Comparison of ENCODE assay signal across 9 cellular contexts in the genomic region with DNA sequence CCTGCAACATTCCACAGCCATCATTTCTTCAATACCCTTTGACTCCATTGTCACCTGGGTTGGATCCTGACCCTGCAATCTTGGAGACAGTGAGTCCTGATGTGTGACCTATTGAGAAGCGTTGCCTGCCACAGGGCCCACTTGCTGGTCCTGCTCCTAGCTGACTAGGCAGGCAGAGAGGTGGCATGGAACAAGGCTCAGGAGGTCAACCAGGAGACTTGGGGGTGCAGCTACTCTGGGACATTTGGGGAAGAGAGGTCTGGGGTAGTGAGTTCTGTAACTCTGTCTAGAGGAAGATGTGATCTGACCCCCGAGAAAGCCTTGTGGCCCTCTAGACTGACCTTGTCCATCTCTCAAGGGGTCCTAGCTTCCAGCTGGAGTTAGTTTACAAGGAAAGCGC. TPM values are rescaled to one million over a fixed set of nuclear protein-coding genes. Genes with fewer than 3 reads are reported as not detected.
A peak's percentile ranks its signal among the peaks of the same experiment; 100 is the strongest.
DNase-seq lines count a peak whose midpoint lies in the region; ATAC-seq and TF ChIP-seq lines count a peak whose summit lies in the region.
"Had no signal": no experiment of that assay in that cellular context is flagged by ENCODE, and none has a peak within 500 bp of the region (broad histone marks: within the 10 kb centered on the region; RNA-seq: fewer than 3 reads in every experiment).

No MANE protein-coding gene starts in this region.

- peaks cover 0 to 2% of the 10 kb centered on the region in 2 donors for H3K36me3 ChIP-seq in muscle layer of duodenum (ENCODE audit: control insufficient read depth in 1 of 2, insufficient read depth in 2 of 2, low read length in 2 of 2)
- H3K36me3 ChIP-seq in adrenal gland (replicated peaks in 1 of 2), result no peaks in the 10 kb centered on the region

- H3K4me3 Mint-ChIP-seq in activated T-helper 2 cell treated with anti-CD3 and anti-CD28 coated beads, Interferon-gamma antibody, Interleukin-2, Interleukin-4, amounts not matched to agents 10 μg/mL and 5 μg/mL and 100 μg/mL, durations not matched to agents 14 hours and 24 hours and 36 hours (ENCODE audit: low read depth), result peak overlapping the region; percentile 85

- no peaks in the 10 kb centered on the region for H3K27me3 Mint-ChIP-seq in activated T-helper 2 cell treated with anti-CD3 and anti-CD28 coated beads, Interferon-gamma antibody, Interleukin-2, Interleukin-4, amounts not matched to agents 10 μg/mL and 5 μg/mL and 100 μg/mL, durations not matched to agents 14 hours and 24 hours and 36 hours (ENCODE audit: low read depth)

- intact Hi-C loops in activated T-helper 2 cell treated with anti-CD3 and anti-CD28 coated beads, Interferon-gamma antibody, Interleukin-2, Interleukin-4, amounts not matched to agents 10 μg/mL and 5 μg/mL and 100 μg/mL, durations not matched to agents 14 hours and 24 hours and 36 hours (cut with micrococcal nuclease), result loop anchor here (2.0 kb wide), 1 partner anchor 98 kb away; a partner anchor contains a TSS
- intact Hi-C loops in left colon (cut with DNase I, micrococcal nuclease) (loop anchor here in 1 of 2 donors (5.0 kb wide), 1 partner anchor 42 kb away; no protein-coding TSS in a partner anchor), adrenal gland (cut with DNase I) (no loop called here)

- no peak for TF ChIP-seq CTCF in AG04450 (IDR thresholded peaks at IDR 0.05; ENCODE audit: low read depth, low read length)
- no peak for TF ChIP-seq CTCF in GM12875 (IDR thresholded peaks at IDR 0.05; ENCODE audit: borderline replicate concordance, insufficient read depth, low read depth, low read length)
- no peak for TF ChIP-seq CTCF in adrenal gland (IDR thresholded peaks at IDR 0.05)

- H3K9me3 Mint-ChIP-seq in activated T-helper 2 cell treated with anti-CD3 and anti-CD28 coated beads, Interferon-gamma antibody, Interleukin-2, Interleukin-4, amounts not matched to agents 10 μg/mL and 5 μg/mL and 100 μg/mL, durations not matched to agents 14 hours and 24 hours and 36 hours, result no peaks in the 10 kb centered on the region

- H3K27me3 ChIP-seq in AG04450 (ENCODE audit: control insufficient read depth, insufficient read depth, low read length) (no peaks in the 10 kb centered on the region), muscle layer of duodenum (ENCODE audit: low read depth, low read length) (no peaks in the 10 kb centered on the region), adrenal gland (no peaks in the 10 kb centered on the region)

- CTCF ChIA-PET in AG04450 (lab: Charles Lee), result no interaction called here

- H3K4me3 ChIP-seq in AG04450 (ENCODE audit: low read depth, low read length) (peak overlapping the region; percentile 89), GM12875 (ENCODE audit: low read depth, low read length) (peak overlapping the region; percentile 95), muscle layer of duodenum (ENCODE audit: low read depth in 1 of 2, low read length in 2 of 2) (peak overlapping the region; percentile 67 to 77), adrenal gland (no peak overlapping the region)

- H3K27ac Mint-ChIP-seq in activated T-helper 2 cell treated with anti-CD3 and anti-CD28 coated beads, Interferon-gamma antibody, Interleukin-2, Interleukin-4, amounts not matched to agents 10 μg/mL and 5 μg/mL and 100 μg/mL, durations not matched to agents 14 hours and 24 hours and 36 hours, result peak overlapping the region; percentile 85

- no peak for TF ChIP-seq POLR2A in adrenal gland (IDR thresholded peaks at IDR 0.05)

- no peak for ATAC-seq in left colon
- no peak for ATAC-seq in GM18511 (IDR thresholded peaks at IDR 0.05; ENCODE audit: unreplicated experiment)

- H3K4me1 ChIP-seq in muscle layer of duodenum (ENCODE audit: control insufficient read depth in 1 of 2, insufficient read depth in 2 of 2, low read length in 2 of 2), result peaks cover 21 to 26% of the 10 kb centered on the region in 2 donors
- H3K4me1 ChIP-seq in adrenal gland (replicated peaks in 1 of 2), result peaks cover 16 to 32% of the 10 kb centered on the region in 2 donors

- WGBS in adrenal gland, 4 donors, result 88 to 100% (median 90%) methylated on average over 1 to 3 of the region's 3 CpGs

- H3K4me1 Mint-ChIP-seq in activated T-helper 2 cell treated with anti-CD3 and anti-CD28 coated beads, Interferon-gamma antibody, Interleukin-2, Interleukin-4, amounts not matched to agents 10 μg/mL and 5 μg/mL and 100 μg/mL, durations not matched to agents 14 hours and 24 hours and 36 hours (ENCODE audit: low read depth), result peaks cover 31% of the 10 kb centered on the region

- H3K36me3 Mint-ChIP-seq in activated T-helper 2 cell treated with anti-CD3 and anti-CD28 coated beads, Interferon-gamma antibody, Interleukin-2, Interleukin-4, amounts not matched to agents 10 μg/mL and 5 μg/mL and 100 μg/mL, durations not matched to agents 14 hours and 24 hours and 36 hours (ENCODE audit: low read depth), result peaks cover 20% of the 10 kb centered on the region

- H3K27ac ChIP-seq in AG04450 (ENCODE audit: low read depth, low read length) (peak overlapping the region; percentile 47), muscle layer of duodenum (ENCODE audit: low read length) (no peak overlapping the region), adrenal gland (peak overlapping the region in 1 of 5 donors; percentile 0)

- POLR2A ChIA-PET in AG04450 (lab: Yijun Ruan, JAX), result interaction anchor here (0.6 to 2.6 kb wide), 6 partner anchors 16 to 110 kb away, joined by 3 to 8 read pairs (median 4); no protein-coding TSS in a partner anchor

- H3K9me3 ChIP-seq in AG04450 (ENCODE audit: control insufficient read depth, insufficient read depth, low read length) (no peaks in the 10 kb centered on the region; the same call in 1 of the 2 replicates), muscle layer of duodenum (ENCODE audit: control insufficient read depth in 1 of 2, low read length in 2 of 2) (no peaks in the 10 kb centered on the region), adrenal gland (replicated peaks in 1 of 3) (no peaks in the 10 kb centered on the region)

- DNase-seq in AG04450 (ENCODE audit: low read depth, low spot score) (no peak), NCI-H345 treated with DMSO at 0.1 percent for 48 hours (lab: John Stamatoyannopoulos, UW; ENCODE audit: unreplicated experiment) (no peak), left colon (no peak), adrenal gland (no peak)
- no peak for DNase-seq in activated T-helper 2 cell treated with anti-CD3 and anti-CD28 coated beads, Interferon-gamma antibody, Interleukin-2, Interleukin-4, amounts not matched to agents 10 μg/mL and 5 μg/mL and 100 μg/mL, durations not matched to agents 14 hours and 24 hours and 36 hours (ENCODE audit: low spot score)
- DNase-seq: NCI-H774 had no signal

RNA-seq across cellular contexts. Expression of a gene that starts 1.8 kb away (rescaled TPM):
- polyA plus RNA-seq in AG04450 (2011; rRNA removed), result 4.8 and 7.7 TPM in 2 replicates
- polyA minus RNA-seq in AG04450 (2011; rRNA and poly(A)+ RNA removed), result 14.7 and 18.6 TPM in 2 replicates
- total RNA-seq in activated T-helper 2 cell treated with anti-CD3 and anti-CD28 coated beads, Interferon-gamma antibody, Interleukin-2, Interleukin-4, amounts not matched to agents 10 μg/mL and 5 μg/mL and 100 μg/mL, durations not matched to agents 14 hours and 24 hours and 36 hours, result 105 TPM in 2 replicates
- total RNA-seq in left colon, result 10 to 100 TPM; 67.1 to 83.3 TPM
- 100 to 1,000 TPM in 1 of 8 donors, 10 to 100 TPM in 7; 19.2 to 116 (median 53.7) TPM for total RNA-seq in adrenal gland
- 100 to 1,000 TPM in 1 of 3 donors, 10 to 100 TPM in 2; 33.3 to 280 (median 96.3) TPM for polyA plus RNA-seq in adrenal gland

RNA-seq across cellular contexts. Expression of a gene that starts 46.1 kb away (rescaled TPM):
- polyA plus RNA-seq in AG04450 (2011; rRNA removed) (4,846 and 5,100 TPM in 2 replicates), adrenal gland (1,000 to 10,000 TPM; 1,388 to 3,672 (median 3,342) TPM)
- 704 and 770 TPM in 2 replicates for polyA minus RNA-seq in AG04450 (2011; rRNA and poly(A)+ RNA removed)
- 2,442 and 2,446 TPM in 2 replicates for total RNA-seq in activated T-helper 2 cell treated with anti-CD3 and anti-CD28 coated beads, Interferon-gamma antibody, Interleukin-2, Interleukin-4, amounts not matched to agents 10 μg/mL and 5 μg/mL and 100 μg/mL, durations not matched to agents 14 hours and 24 hours and 36 hours
- total RNA-seq in left colon (1,000 to 10,000 TPM; 1,049 to 1,320 TPM), adrenal gland (1,000 to 10,000 TPM in 4 of 8 donors, 100 to 1,000 TPM in 4; 589 to 1,729 (median 1,078) TPM)

Comparison
In these comparisons a context has a peak if more than half of its experiments do, and no peak if none do; other contexts are left out.
1. H3K4me3 ChIP-seq: peak in AG04450 (single experiment), GM12875 (single experiment) and muscle layer of duodenum (2 of 2); none in adrenal gland (0 of 4).